In the genomic region with DNA sequence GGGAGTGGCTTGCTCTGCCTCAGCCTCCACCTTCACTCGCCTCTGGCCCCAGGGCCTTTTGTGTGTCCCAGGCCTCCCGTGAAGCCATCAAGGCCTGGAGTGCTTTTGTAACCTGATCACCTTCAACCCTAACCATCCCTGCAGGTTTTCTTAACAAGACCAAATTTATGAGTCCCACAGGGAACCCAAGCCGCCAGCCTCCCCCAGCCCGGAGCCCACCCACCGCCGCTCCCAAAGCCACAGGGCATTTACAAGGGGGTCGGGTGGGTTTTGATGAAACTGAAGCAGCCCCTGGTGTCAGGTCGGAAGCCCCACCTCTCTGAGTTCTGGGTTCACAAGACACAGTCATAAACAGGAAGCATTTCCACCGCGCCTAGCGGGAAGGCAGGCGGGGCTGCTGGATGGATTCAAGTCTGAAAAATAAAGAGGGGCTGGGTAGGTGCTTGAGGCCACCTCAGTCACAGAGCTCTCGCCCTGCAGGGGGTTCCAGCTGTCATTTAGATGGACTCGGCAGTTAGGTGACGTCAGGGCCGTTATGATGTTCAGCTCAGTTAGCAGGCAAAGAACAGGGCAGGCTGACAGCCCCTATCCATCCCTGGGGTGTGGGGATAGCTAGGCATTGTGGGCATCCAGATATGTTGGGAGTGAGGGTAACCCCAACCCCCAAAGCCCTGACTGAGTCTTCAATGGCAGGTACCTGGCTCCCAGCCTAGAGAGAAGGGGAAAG, we compare ENCODE assay signal across 8 cellular contexts.
A peak's percentile ranks its signal among the peaks of the same experiment; 100 is the strongest.
DNase-seq lines count a peak whose midpoint lies in the region; ATAC-seq and TF ChIP-seq lines count a peak whose summit lies in the region.

No MANE protein-coding gene starts in this region.

- H3K9me3 ChIP-seq in heart left ventricle (peaks cover 0 to 25% (median 0%) of the 10 kb centered on the region in 12 donors), endodermal cell (ENCODE audit: control insufficient read depth, low read length) (no peaks in the 10 kb centered on the region), PC-3 (ENCODE audit: low read length) (no peaks in the 10 kb centered on the region)

- WGBS in heart left ventricle, 4 donors = 40 to 58% (median 54%) methylated on average over 13 to 16 of the region's 16 CpGs
- 30 to 38% methylated on average over 4 to 16 of the region's 16 CpGs for WGBS in endodermal cell (ENCODE audit: insufficient coverage in 1 of 2, insufficient read length in 1 of 2), 2 experiments

- H3K36me3 ChIP-seq in heart left ventricle = no peaks in the 10 kb centered on the region
- no peaks in the 10 kb centered on the region for H3K36me3 ChIP-seq in endodermal cell (ENCODE audit: control insufficient read depth, insufficient read depth, low read length)
- no peaks in the 10 kb centered on the region for H3K36me3 ChIP-seq in PC-3 (ENCODE audit: low read depth, low read length)

- H3K9ac ChIP-seq in endodermal cell (ENCODE audit: extremely low read depth, low read length, poor library complexity, severe bottlenecking) (no peak overlapping the region), PC-3 (ENCODE audit: low read length) (no peak overlapping the region)

- no peaks in the 10 kb centered on the region for H3F3A ChIP-seq in PC-3 (ENCODE audit: low read length, unreplicated experiment)

- ATAC-seq in heart left ventricle = peak; percentile 18 to 63 (median 31)
- no peak for ATAC-seq in Right ventricle myocardium inferior
- peak; percentile 71 for ATAC-seq in stimulated activated naive CD8-positive, alpha-beta T cell treated with anti-CD3 and anti-CD28 coated beads, Interleukin-15, amount 100 ng/mL, for 72 hours
- no peak for ATAC-seq in PC-3

- H3K4me3 Mint-ChIP-seq in endodermal cell = no peak overlapping the region
- peak overlapping the region; percentile 37 to 63 for H3K4me3 Mint-ChIP-seq in stimulated activated naive CD8-positive, alpha-beta T cell treated with anti-CD3 and anti-CD28 coated beads, Interleukin-15, amount 100 ng/mL, for 72 hours

- H3K4me1 Mint-ChIP-seq in endodermal cell = peaks cover 6% of the 10 kb centered on the region
- H3K4me1 Mint-ChIP-seq in stimulated activated naive CD8-positive, alpha-beta T cell treated with anti-CD3 and anti-CD28 coated beads, Interleukin-15, amount 100 ng/mL, for 72 hours = peaks cover 14% of the 10 kb centered on the region

- H3K27ac Mint-ChIP-seq in endodermal cell = peak overlapping the region; percentile 78
- peak overlapping the region; percentile 74 to 92 for H3K27ac Mint-ChIP-seq in stimulated activated naive CD8-positive, alpha-beta T cell treated with anti-CD3 and anti-CD28 coated beads, Interleukin-15, amount 100 ng/mL, for 72 hours

- peaks cover 17% of the 10 kb centered on the region for H3K27me3 Mint-ChIP-seq in endodermal cell (ENCODE audit: insufficient read depth)
- no peaks in the 10 kb centered on the region for H3K27me3 Mint-ChIP-seq in stimulated activated naive CD8-positive, alpha-beta T cell treated with anti-CD3 and anti-CD28 coated beads, Interleukin-15, amount 100 ng/mL, for 72 hours

- peaks cover 40% of the 10 kb centered on the region for H3K9me3 Mint-ChIP-seq in endodermal cell
- H3K9me3 Mint-ChIP-seq in stimulated activated naive CD8-positive, alpha-beta T cell treated with anti-CD3 and anti-CD28 coated beads, Interleukin-15, amount 100 ng/mL, for 72 hours = peaks cover 6 to 14% of the 10 kb centered on the region in 2 donors

- H3K4me3 ChIP-seq in heart left ventricle (peak overlapping the region in 1 of 12 donors; percentile 2), endodermal cell (ENCODE audit: low read length) (no peak overlapping the region), PC-3 (ENCODE audit: low read length) (no peak overlapping the region), dorsolateral prefrontal cortex (no peak overlapping the region)

- H3K4me2 ChIP-seq in PC-3 (ENCODE audit: low read length) = no peak overlapping the region

- BruUV-seq in PC-3 (replicated peaks; lab: Mats Ljungman, UMichigan) = no TSS peak

- H3K27me3 ChIP-seq in heart left ventricle (peaks cover 0 to 2% (median 0%) of the 10 kb centered on the region in 9 donors), endodermal cell (ENCODE audit: control insufficient read depth, insufficient read depth, low read length, poor library complexity, severe bottlenecking) (no peaks in the 10 kb centered on the region), PC-3 (ENCODE audit: low read length) (no peaks in the 10 kb centered on the region), dorsolateral prefrontal cortex (peaks cover 0 to 78% (median 12%) of the 10 kb centered on the region in 45 donors)

- no peaks in the 10 kb centered on the region for H3K79me2 ChIP-seq in PC-3 (ENCODE audit: low read length)

- H3K27ac ChIP-seq in heart left ventricle (peak overlapping the region in 7 of 12 donors; percentile 39 to 78 (median 67)), endodermal cell (ENCODE audit: low read depth, low read length) (no peak overlapping the region), PC-3 (ENCODE audit: low read length) (no peak overlapping the region), dorsolateral prefrontal cortex (no peak overlapping the region)

- no peak for TF ChIP-seq CTCF in heart left ventricle (IDR thresholded peaks at IDR 0.05)
- TF ChIP-seq CTCF in endodermal cell (conservative IDR thresholded peaks at IDR 0.05) = no peak
- TF ChIP-seq CTCF in PC-3 (conservative IDR thresholded peaks at IDR 0.05; ENCODE audit: low read depth, low read length) = no peak
- TF ChIP-seq CTCF in dorsolateral prefrontal cortex (IDR thresholded peaks at IDR 0.05 in 54 of 56, conservative IDR thresholded peaks at IDR 0.05 in 2 of 56; ENCODE audit: low read depth in 1 of 56, partially characterized antibody in 56 of 56) = no peak

- no peaks in the 10 kb centered on the region for H3K36me3 Mint-ChIP-seq in endodermal cell (ENCODE audit: low read depth)

- intact Hi-C loops in heart left ventricle (cut with DNase I) = no loop called here
- intact Hi-C loops in Right ventricle myocardium inferior (cut with DNase I) = no loop called here
- intact Hi-C loops in PC-3 (cut with micrococcal nuclease) = no loop called here
- intact Hi-C loops in dorsolateral prefrontal cortex (cut with DNase I) = no loop called here

- H3K9me2 ChIP-seq in PC-3 (replicated peaks; ENCODE audit: low read length) = no peaks in the 10 kb centered on the region

- DNase-seq in heart left ventricle (peak in 3 of 5 donors; percentile 37 to 45 (median 44)), Right ventricle myocardium inferior (ENCODE audit: missing footprints) (no peak), SW480 (ENCODE audit: low spot score) (peak; percentile 79), endodermal cell (peak; percentile 88), PC-3 (no peak), dorsolateral prefrontal cortex (no peak)
- DNase-seq in stimulated activated naive CD8-positive, alpha-beta T cell treated with anti-CD3 and anti-CD28 coated beads, Interleukin-15, amount 100 ng/mL, for 72 hours = peak; percentile 10 to 15
- no peak for DNase-seq in effector CD8-positive, alpha-beta T cell (lab: John Stamatoyannopoulos, UW)

- H3K4me1 ChIP-seq in heart left ventricle = peaks cover 0 to 13% (median 0%) of the 10 kb centered on the region in 12 donors
- no peaks in the 10 kb centered on the region for H3K4me1 ChIP-seq in endodermal cell (ENCODE audit: control insufficient read depth, insufficient read depth, low read length)
- peaks cover 12% of the 10 kb centered on the region; the same call in 1 of the 2 replicates for H3K4me1 ChIP-seq in PC-3 (ENCODE audit: insufficient read depth, low read length)

- TF ChIP-seq POLR2A in heart left ventricle (IDR thresholded peaks at IDR 0.05) = no peak

- CTCF ChIA-PET in PC-3 (lab: Charles Lee) = no interaction called here

- H2AFZ ChIP-seq in PC-3 (ENCODE audit: low read length) = no peak overlapping the region

- POLR2A ChIA-PET in PC-3 (lab: Charles Lee; ENCODE audit: unreplicated experiment) = no interaction called here

- no peaks in the 10 kb centered on the region for H4K20me1 ChIP-seq in PC-3 (ENCODE audit: low read length)

Comparison
In these comparisons a context has a peak if more than half of its experiments do, and no peak if none do; other contexts are left out.
1. ATAC-seq: peak in heart left ventricle (4 of 4) and stimulated activated naive CD8-positive, alpha-beta T cell treated with anti-CD3 and anti-CD28 coated beads, Interleukin-15, amount 100 ng/mL, for 72 hours (single experiment); none in Right ventricle myocardium inferior (single experiment) and PC-3 (single experiment).
2. DNase-seq: peak in heart left ventricle (3 of 5), SW480 (single experiment), endodermal cell (single experiment) and stimulated activated naive CD8-positive, alpha-beta T cell treated with anti-CD3 and anti-CD28 coated beads, Interleukin-15, amount 100 ng/mL, for 72 hours (2 of 2); none in Right ventricle myocardium inferior (single experiment), PC-3 (single experiment), dorsolateral prefrontal cortex (0 of 10) and effector CD8-positive, alpha-beta T cell (single experiment).
3. H3K27ac ChIP-seq: peak in heart left ventricle (7 of 12); none in endodermal cell (single experiment), PC-3 (single experiment) and dorsolateral prefrontal cortex (0 of 59).